ENCODE assay signal across 12 cellular contexts in the genomic region with DNA sequence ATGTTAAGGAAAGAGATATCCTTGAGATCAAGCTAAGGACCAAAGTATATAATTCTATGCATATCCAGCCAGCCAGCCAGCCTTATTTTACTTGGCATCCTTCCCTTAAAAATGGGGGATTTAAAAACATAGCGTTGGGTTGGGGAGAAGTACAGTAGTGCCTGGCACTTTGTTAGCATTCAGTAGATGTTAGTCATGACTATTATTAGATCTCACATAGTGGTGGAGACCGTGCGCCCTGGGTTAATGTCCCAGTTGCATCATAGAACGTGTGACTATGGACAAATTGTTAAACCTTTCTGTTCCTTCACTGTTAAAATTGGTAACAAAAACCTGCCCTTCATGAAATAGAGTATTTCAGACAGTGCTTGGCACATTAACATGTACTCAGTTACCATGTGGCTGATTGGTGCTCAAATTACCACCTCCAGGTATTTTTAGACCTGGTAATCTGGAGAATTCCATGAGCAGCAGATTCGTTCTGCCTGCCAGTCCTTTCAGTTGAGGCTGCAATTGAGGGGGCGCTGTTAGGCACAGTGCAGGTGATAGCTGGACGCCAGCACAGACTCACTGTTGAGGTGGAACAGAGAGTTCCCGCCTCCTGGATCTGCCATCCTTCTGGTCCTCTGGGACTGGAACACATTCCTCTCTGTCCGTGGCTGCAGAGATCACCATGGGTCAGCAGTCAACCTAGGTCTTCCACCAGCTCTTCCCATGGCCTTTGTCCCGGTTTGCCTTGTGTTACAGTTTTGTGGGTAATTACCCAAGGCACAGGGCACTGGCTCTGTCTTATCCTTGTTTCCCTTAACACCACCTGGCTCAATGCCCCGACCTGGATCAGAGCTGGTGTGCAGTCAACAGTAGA. TPM values are rescaled to one million over a fixed set of nuclear protein-coding genes. Genes with fewer than 3 reads are reported as not detected.
DNase-seq lines count a peak whose midpoint lies in the region; ATAC-seq and TF ChIP-seq lines count a peak whose summit lies in the region.
"Had no signal": no experiment of that assay in that cellular context is flagged by ENCODE, and none has a peak within 500 bp of the region (broad histone marks: within the 10 kb centered on the region; RNA-seq: fewer than 3 reads in every experiment).

No MANE protein-coding gene starts in this region.

- H3K9me2 ChIP-seq in GM23338 (ENCODE audit: insufficient read depth) = no peaks in the 10 kb centered on the region
- H3K9me2 ChIP-seq in SK-N-SH = no peaks in the 10 kb centered on the region

- intact Hi-C loops in left lung (cut with DNase I) = no loop called here

- H3K27ac Mint-ChIP-seq in GM23338 = peak overlapping the region; percentile 47

- no peak for DNase-seq in GM23338 (ENCODE audit: low spot score)
- DNase-seq in SK-N-SH = no peak
- peak; percentile 83 for DNase-seq in fibroblast of the conjunctiva (ENCODE audit: low read depth)
- peak; percentile 79 for DNase-seq in renal cortical epithelial cell (ENCODE audit: low read depth)
- no peak for DNase-seq in left lung
- DNase-seq in HK-2 (ENCODE audit: unreplicated experiment) = no peak
- DNase-seq: effector CD8-positive, alpha-beta T cell; NCI-H1694 had no signal

- no peaks in the 10 kb centered on the region for H3K79me2 ChIP-seq in GM23338 (replicated peaks; ENCODE audit: insufficient read depth)
- H3K79me2 ChIP-seq in SK-N-SH (ENCODE audit: insufficient read depth) = no peaks in the 10 kb centered on the region
- H3K79me2 ChIP-seq: parathyroid adenoma had no signal

- TF ChIP-seq EP300 in SK-N-SH (IDR thresholded peaks at IDR 0.05; ENCODE audit: borderline replicate concordance in 1 of 2, low read depth in 1 of 2, low read length in 1 of 2) = no peak

- H3K4me1 ChIP-seq in GM23338 (ENCODE audit: insufficient read depth) (peaks cover 21% of the 10 kb centered on the region; the same call in 1 of the 2 replicates), SK-N-SH (ENCODE audit: control insufficient read depth in 1 of 2, insufficient read depth in 2 of 2, low read depth in 1 of 2, low read length in 1 of 2) (peaks cover 5 to 21% of the 10 kb centered on the region in 2 experiments; a peak in 3 of 4 replicates), left lung (no peaks in the 10 kb centered on the region)

- POLR2A ChIA-PET in SK-N-SH (lab: Yijun Ruan, JAX) = no interaction called here

- 0 out of 2 replicates have a peak overlapping the region, but pooled peaks have one; percentile 7 for H3K9ac ChIP-seq in SK-N-SH
- H3K9ac ChIP-seq: parathyroid adenoma had no signal

- H4K20me1 ChIP-seq in GM23338 (replicated peaks; ENCODE audit: insufficient read depth) = no peaks in the 10 kb centered on the region; the same call in 1 of the 2 replicates
- peaks cover 14% of the 10 kb centered on the region; the same call in 1 of the 2 replicates for H4K20me1 ChIP-seq in SK-N-SH (ENCODE audit: insufficient read depth)

- TF ChIP-seq RAD21 in SK-N-SH (IDR thresholded peaks at IDR 0.05; ENCODE audit: low read length) = no peak

- peaks cover 38% of the 10 kb centered on the region for H3K4me1 Mint-ChIP-seq in GM23338

- H3K27me3 Mint-ChIP-seq in GM23338 (ENCODE audit: insufficient read depth, low read depth, poor library complexity) = peaks cover 8% of the 10 kb centered on the region

- TF ChIP-seq CTCF in GM23338 (conservative IDR thresholded peaks at IDR 0.05; ENCODE audit: low read depth in 2 of 2) (peak in 1 of 2 experiments; percentile 39; a peak in 3 of 4 replicates), SK-N-SH (IDR thresholded peaks at IDR 0.05) (no peak), left lung (IDR thresholded peaks at IDR 0.05) (no peak)

- H3K9me3 ChIP-seq in SK-N-SH (no peaks in the 10 kb centered on the region), left lung (no peaks in the 10 kb centered on the region)

- ATAC-seq in GM23338 (peak; percentile 15; the same call in 2 of the 3 replicates), GM19455 (IDR thresholded peaks at IDR 0.05; ENCODE audit: unreplicated experiment) (no peak), HG02571 (IDR thresholded peaks at IDR 0.05; ENCODE audit: unreplicated experiment) (no peak), left lung (no peak)
- ATAC-seq: GM12878 had no signal

- H2AFZ ChIP-seq in GM23338 = no peak overlapping the region
- no peak overlapping the region for H2AFZ ChIP-seq in SK-N-SH (ENCODE audit: low read depth)
- H2AFZ ChIP-seq: parathyroid adenoma had no signal

- H3K4me3 Mint-ChIP-seq in GM23338 = no peak overlapping the region

- H3K27me3 ChIP-seq in GM23338 (ENCODE audit: insufficient read depth) = no peaks in the 10 kb centered on the region
- no peaks in the 10 kb centered on the region for H3K27me3 ChIP-seq in SK-N-SH (ENCODE audit: insufficient read depth)
- H3K27me3 ChIP-seq in left lung = no peaks in the 10 kb centered on the region

- H3K36me3 Mint-ChIP-seq in GM23338 (ENCODE audit: low read depth) = peaks cover 89% of the 10 kb centered on the region

- H3F3A ChIP-seq in GM23338 (replicated peaks; ENCODE audit: low read depth) (peaks cover 10% of the 10 kb centered on the region; the same call in 1 of the 2 replicates), SK-N-SH (replicated peaks; ENCODE audit: insufficient read depth) (peaks cover 27% of the 10 kb centered on the region)

- H3K9me3 Mint-ChIP-seq in GM23338 = no peaks in the 10 kb centered on the region

- no peak overlapping the region for H3K4me3 ChIP-seq in GM23338
- no peak overlapping the region for H3K4me3 ChIP-seq in SK-N-SH (ENCODE audit: low read depth in 2 of 2, low read length in 1 of 2)
- no peak overlapping the region for H3K4me3 ChIP-seq in left lung
- H3K4me3 ChIP-seq: GM12878 had no signal

- H3K36me3 ChIP-seq in GM23338 (ENCODE audit: insufficient read depth) (peaks cover 18% of the 10 kb centered on the region), SK-N-SH (replicated peaks in 1 of 2; ENCODE audit: control insufficient read depth in 1 of 2, insufficient read depth in 2 of 2, low read length in 1 of 2) (peaks cover 48 to 82% of the 10 kb centered on the region in 2 experiments), left lung (peaks cover 0 to 45% of the 10 kb centered on the region in 2 donors)

- CTCF ChIA-PET in SK-N-SH (lab: Yijun Ruan, JAX) = interaction anchor here (1.1 to 4.5 kb wide), 4 partner anchors 8 to 45 kb away, joined by 4 to 24 read pairs (median 8); no protein-coding TSS in a partner anchor

- no peak overlapping the region for H3K4me2 ChIP-seq in GM23338
- no peak overlapping the region for H3K4me2 ChIP-seq in SK-N-SH

- H3K27ac ChIP-seq in GM23338 (ENCODE audit: low read depth) = peak overlapping the region; percentile 76; the same call in 1 of the 2 replicates
- H3K27ac ChIP-seq in SK-N-SH (ENCODE audit: low read depth in 2 of 2, low read length in 1 of 2) = peak overlapping the region; percentile 16 to 87
- no peak overlapping the region for H3K27ac ChIP-seq in left lung
- H3K27ac ChIP-seq: parathyroid adenoma had no signal

- 66% methylated on average over 10 of the region's 11 CpGs for WGBS in SK-N-SH (ENCODE audit: low lambda C conversion rate)

TF ChIP-seq in GM23338, 12 proteins besides CTCF, POLR2A, EP300 and RAD21 (continues in another document):
- TF ChIP-seq NANOG (IDR thresholded peaks at IDR 0.05; ENCODE audit: borderline replicate concordance) (no peak), ZNF114 (CRISPR knock-in tag; IDR thresholded peaks at IDR 0.05) (no peak), ZNF331 (CRISPR knock-in tag; IDR thresholded peaks at IDR 0.05; ENCODE audit: low read depth) (no peak)

TF ChIP-seq in SK-N-SH, 30 proteins besides CTCF, POLR2A, EP300 and RAD21 (continues in another document):
- TF ChIP-seq, protein P1, sequence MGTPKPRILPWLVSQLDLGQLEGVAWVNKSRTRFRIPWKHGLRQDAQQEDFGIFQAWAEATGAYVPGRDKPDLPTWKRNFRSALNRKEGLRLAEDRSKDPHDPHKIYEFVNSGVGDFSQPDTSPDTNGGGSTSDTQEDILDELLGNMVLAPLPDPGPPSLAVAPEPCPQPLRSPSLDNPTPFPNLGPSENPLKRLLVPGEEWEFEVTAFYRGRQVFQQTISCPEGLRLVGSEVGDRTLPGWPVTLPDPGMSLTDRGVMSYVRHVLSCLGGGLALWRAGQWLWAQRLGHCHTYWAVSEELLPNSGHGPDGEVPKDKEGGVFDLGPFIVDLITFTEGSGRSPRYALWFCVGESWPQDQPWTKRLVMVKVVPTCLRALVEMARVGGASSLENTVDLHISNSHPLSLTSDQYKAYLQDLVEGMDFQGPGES (IDR thresholded peaks at IDR 0.05; ENCODE audit: low read depth, low read length) = no peak
- TF ChIP-seq, protein P2, sequence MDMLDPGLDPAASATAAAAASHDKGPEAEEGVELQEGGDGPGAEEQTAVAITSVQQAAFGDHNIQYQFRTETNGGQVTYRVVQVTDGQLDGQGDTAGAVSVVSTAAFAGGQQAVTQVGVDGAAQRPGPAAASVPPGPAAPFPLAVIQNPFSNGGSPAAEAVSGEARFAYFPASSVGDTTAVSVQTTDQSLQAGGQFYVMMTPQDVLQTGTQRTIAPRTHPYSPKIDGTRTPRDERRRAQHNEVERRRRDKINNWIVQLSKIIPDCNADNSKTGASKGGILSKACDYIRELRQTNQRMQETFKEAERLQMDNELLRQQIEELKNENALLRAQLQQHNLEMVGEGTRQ (IDR thresholded peaks at IDR 0.05; ENCODE audit: borderline replicate concordance, low read depth, low read length) = no peak
- TF ChIP-seq EZH2phosphoT487 (IDR thresholded peaks at IDR 0.05; ENCODE audit: borderline replicate concordance, low read depth) (no peak), NFIC (IDR thresholded peaks at IDR 0.05; ENCODE audit: borderline replicate concordance) (peak; percentile 51), NRF1 (IDR thresholded peaks at IDR 0.05; ENCODE audit: low read depth, low read length) (no peak), GABPA (IDR thresholded peaks at IDR 0.05; ENCODE audit: low read depth) (no peak), JUND (IDR thresholded peaks at IDR 0.05) (0 out of 2 replicates have a peak, but pooled peaks have one; percentile 6)

RNA-seq across cellular contexts. Expression of a gene that starts 31.7 kb away (rescaled TPM):
- total RNA-seq in GM23338 (2014; rRNA removed; shearing (Covaris generic)) = 110 and 111 TPM in 2 replicates
- polyA plus RNA-seq in GM23338 (2016; fragmentation: Nextera tagmentation; extraction: Ambion mirVana) = 166 and 167 TPM in 2 replicates
- 172 and 198 TPM in 2 replicates for polyA plus RNA-seq in SK-N-SH (2012; rRNA removed)
- 195 and 207 TPM in 2 replicates for polyA plus RNA-seq in SK-N-SH (2012; cell fraction: cytosol; rRNA removed)
- polyA plus RNA-seq in SK-N-SH (2012; cell fraction: nucleus; rRNA removed) = 166 and 203 TPM in 2 replicates
- 135 and 137 TPM in 2 replicates for total RNA-seq in renal cortical epithelial cell
- total RNA-seq in left lung = 10 to 100 TPM; 70.4 to 82.6 TPM

RNA-seq across cellular contexts. Expression of a gene that starts 52.2 kb away (rescaled TPM):
- 44.8 and 48.4 TPM in 2 replicates for total RNA-seq in GM23338 (2014; rRNA removed; shearing (Covaris generic))
- 35.3 and 45.3 TPM in 2 replicates for polyA plus RNA-seq in GM23338 (2016; fragmentation: Nextera tagmentation; extraction: Ambion mirVana)
- 12.1 and 16.6 TPM in 2 replicates for polyA plus RNA-seq in SK-N-SH (2012; rRNA removed)
- 15.5 and 17.7 TPM in 2 replicates for polyA plus RNA-seq in SK-N-SH (2012; cell fraction: cytosol; rRNA removed)
- 14.6 and 28.0 TPM in 2 replicates for polyA plus RNA-seq in SK-N-SH (2012; cell fraction: nucleus; rRNA removed)
- total RNA-seq in renal cortical epithelial cell = 5.6 and 16.7 TPM in 2 replicates
- 10 to 100 TPM in 1 of 2 donors, 1 to 10 TPM in 1; 9.6 to 11.3 TPM for total RNA-seq in left lung

Comparison
In these comparisons a context has a peak if more than half of its experiments do, and no peak if none do; other contexts are left out.
1. DNase-seq: peak in fibroblast of the conjunctiva (single experiment) and renal cortical epithelial cell (single experiment); none in GM23338 (single experiment), SK-N-SH (single experiment), left lung (0 of 2) and HK-2 (single experiment).
2. H3K27ac ChIP-seq: peak in GM23338 (single experiment) and SK-N-SH (2 of 2); none in left lung (0 of 2).